ENCODE assay signal across 9 cellular contexts in the genomic region with DNA sequence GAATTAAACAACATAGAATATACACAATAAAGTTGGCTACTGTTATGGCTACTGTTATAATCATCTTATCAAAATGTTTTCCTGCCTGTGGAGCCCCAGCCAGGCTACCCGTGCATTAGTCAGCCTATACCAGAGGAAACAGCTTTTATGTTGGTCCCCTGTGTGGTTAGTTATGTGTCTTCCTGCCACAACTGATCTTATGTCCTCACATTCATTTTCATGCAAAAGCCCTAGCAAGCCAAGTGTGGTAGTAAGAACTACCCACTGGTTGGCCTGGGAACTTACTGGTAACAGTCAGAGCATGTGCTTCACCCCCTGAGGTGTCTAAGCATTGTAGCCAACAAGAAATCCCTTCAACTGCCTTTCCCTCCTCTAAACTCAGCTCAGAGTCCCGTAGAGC. TPM values are rescaled to one million over a fixed set of nuclear protein-coding genes. Genes with fewer than 3 reads are reported as not detected.
DNase-seq lines count a peak whose midpoint lies in the region; ATAC-seq and TF ChIP-seq lines count a peak whose summit lies in the region.
"Had no signal": no experiment of that assay in that cellular context is flagged by ENCODE, and none has a peak within 500 bp of the region (broad histone marks: within the 10 kb centered on the region; RNA-seq: fewer than 3 reads in every experiment).

No MANE protein-coding gene starts in this region.

- in situ Hi-C loops in IMR-90 (cut with MboI; ENCODE audit: low sequenced_read_pairs): no loop called here

- H3K27me3 ChIP-seq in IMR-90 (ENCODE audit: control insufficient read depth, insufficient read depth, low read length): no peaks in the 10 kb centered on the region
- H3K27me3 ChIP-seq: BE2C had no signal

- TF ChIP-seq POLR2A in IMR-90 (IDR thresholded peaks at IDR 0.05; ENCODE audit: low read depth, low read length): 0 out of 2 replicates have a peak, but pooled peaks have one; percentile 5
- TF ChIP-seq POLR2A in erythroblast (IDR thresholded peaks at IDR 0.05; ENCODE audit: low read length): no peak

- H3K9ac ChIP-seq in IMR-90 (ENCODE audit: low read depth, low read length): no peak overlapping the region

- intact Hi-C loops in IMR-90 (cut with micrococcal nuclease) (no loop called here), Right ventricle myocardium inferior (cut with DNase I) (no loop called here)

- H3K4me1 Mint-ChIP-seq in activated T-cell treated with anti-CD3 and anti-CD28 coated beads, Interleukin-2, amount 50 U/mL, for 24 hours (ENCODE audit: low read depth): peaks cover 10% of the 10 kb centered on the region
- peaks cover 7% of the 10 kb centered on the region for H3K4me1 Mint-ChIP-seq in activated naive CD8-positive, alpha-beta T cell treated with anti-CD3 and anti-CD28 coated beads for 36 hours
- peaks cover 29% of the 10 kb centered on the region for H3K4me1 Mint-ChIP-seq in stimulated activated memory B cell treated with anti-CD40 and anti-IgM and Interleukin-4, amounts not matched to agents 10 μg/mL and 1 μg/mL and 100 μg/mL, for 72 hours

- H3K4me2 ChIP-seq in IMR-90 (ENCODE audit: low read depth, low read length): no peak overlapping the region

- ATAC-seq in IMR-90 (ENCODE audit: low read depth) (no peak), Right ventricle myocardium inferior (no peak)
- ATAC-seq in stimulated activated memory B cell treated with anti-CD40 and anti-IgM and Interleukin-4, amounts not matched to agents 10 μg/mL and 1 μg/mL and 100 μg/mL, for 72 hours: peak; percentile 47

- H3K4ac ChIP-seq in IMR-90 (ENCODE audit: low read depth, low read length): peak overlapping the region; percentile 98

- no TSS peak for BruUV-seq in IMR-90 (replicated peaks; lab: Mats Ljungman, UMichigan)

- H2AFZ ChIP-seq in IMR-90 (replicated peaks; ENCODE audit: low read length, poor library complexity): peak overlapping the region; percentile 1

- H2BK20ac ChIP-seq in IMR-90 (ENCODE audit: low read depth, low read length): peak overlapping the region; percentile 97

- H3K9me1 ChIP-seq in IMR-90 (ENCODE audit: insufficient read depth, low read length): peaks cover 43% of the 10 kb centered on the region

- no peaks in the 10 kb centered on the region for H3K9me3 Mint-ChIP-seq in activated T-cell treated with anti-CD3 and anti-CD28 coated beads, Interleukin-2, amount 50 U/mL, for 24 hours
- peaks cover 1% of the 10 kb centered on the region for H3K9me3 Mint-ChIP-seq in activated naive CD8-positive, alpha-beta T cell treated with anti-CD3 and anti-CD28 coated beads for 36 hours
- H3K9me3 Mint-ChIP-seq in stimulated activated memory B cell treated with anti-CD40 and anti-IgM and Interleukin-4, amounts not matched to agents 10 μg/mL and 1 μg/mL and 100 μg/mL, for 72 hours: no peaks in the 10 kb centered on the region

- no CpG with 5 or more reads among the region's 2 CpGs for WGBS in IMR-90 (ENCODE audit: extremely low coverage in 2 of 2, insufficient read length in 1 of 2), 2 experiments

- dilution Hi-C loops in IMR-90 (cut with HindIII; ENCODE audit: low sequenced_read_pairs, unreplicated experiment): no loop called here

- peak overlapping the region; percentile 94 for H3K23ac ChIP-seq in IMR-90 (ENCODE audit: low read depth, low read length)

- no peaks in the 10 kb centered on the region for H3K9me3 ChIP-seq in IMR-90 (ENCODE audit: control insufficient read depth, insufficient read depth, low read length)
- H3K9me3 ChIP-seq: BE2C had no signal

- H3K79me1 ChIP-seq in IMR-90 (ENCODE audit: low read depth in 1 of 2, low read length in 2 of 2): peaks cover 33 to 84% of the 10 kb centered on the region in 2 experiments

- H3K36me3 Mint-ChIP-seq in activated T-cell treated with anti-CD3 and anti-CD28 coated beads, Interleukin-2, amount 50 U/mL, for 24 hours (ENCODE audit: low read depth): no peaks in the 10 kb centered on the region
- H3K36me3 Mint-ChIP-seq in activated naive CD8-positive, alpha-beta T cell treated with anti-CD3 and anti-CD28 coated beads for 36 hours: no peaks in the 10 kb centered on the region
- H3K36me3 Mint-ChIP-seq in stimulated activated memory B cell treated with anti-CD40 and anti-IgM and Interleukin-4, amounts not matched to agents 10 μg/mL and 1 μg/mL and 100 μg/mL, for 72 hours: peaks cover 64% of the 10 kb centered on the region

- no peak overlapping the region for H3K4me3 ChIP-seq in IMR-90 (ENCODE audit: insufficient read depth, low read depth, low read length)

- TF ChIP-seq RAD21 in IMR-90 (IDR thresholded peaks at IDR 0.05; ENCODE audit: low read length): no peak

- H3K18ac ChIP-seq in IMR-90 (ENCODE audit: low read depth, low read length): peak overlapping the region; percentile 85

- peak overlapping the region; percentile 58 for H3K27ac Mint-ChIP-seq in activated T-cell treated with anti-CD3 and anti-CD28 coated beads, Interleukin-2, amount 50 U/mL, for 24 hours
- H3K27ac Mint-ChIP-seq in activated naive CD8-positive, alpha-beta T cell treated with anti-CD3 and anti-CD28 coated beads for 36 hours: peak overlapping the region; percentile 69
- H3K27ac Mint-ChIP-seq in stimulated activated memory B cell treated with anti-CD40 and anti-IgM and Interleukin-4, amounts not matched to agents 10 μg/mL and 1 μg/mL and 100 μg/mL, for 72 hours: peak overlapping the region; percentile 26

- peak overlapping the region; percentile 96 for H2BK120ac ChIP-seq in IMR-90 (ENCODE audit: low read depth, low read length)

- CTCF ChIA-PET in IMR-90 (lab: Yijun Ruan, JAX): no interaction called here

- H4K8ac ChIP-seq in IMR-90 (ENCODE audit: low read depth in 2 of 2, low read length in 2 of 2): peak overlapping the region; percentile 68 to 92

- H3K27ac ChIP-seq in IMR-90 (ENCODE audit: insufficient read depth, low read length): peak overlapping the region; percentile 84

- peak overlapping the region; percentile 95; the same call in 2 of the 3 replicates for H2BK15ac ChIP-seq in IMR-90 (ENCODE audit: low read depth, low read length)

- H3K27me3 Mint-ChIP-seq in activated T-cell treated with anti-CD3 and anti-CD28 coated beads, Interleukin-2, amount 50 U/mL, for 24 hours: no peaks in the 10 kb centered on the region
- no peaks in the 10 kb centered on the region for H3K27me3 Mint-ChIP-seq in activated naive CD8-positive, alpha-beta T cell treated with anti-CD3 and anti-CD28 coated beads for 36 hours
- no peaks in the 10 kb centered on the region for H3K27me3 Mint-ChIP-seq in stimulated activated memory B cell treated with anti-CD40 and anti-IgM and Interleukin-4, amounts not matched to agents 10 μg/mL and 1 μg/mL and 100 μg/mL, for 72 hours

- peak overlapping the region; percentile 96 for H2BK5ac ChIP-seq in IMR-90 (ENCODE audit: low read depth, low read length, poor library complexity, severe bottlenecking)

- H4K91ac ChIP-seq in IMR-90 (ENCODE audit: insufficient read depth, low read depth, low read length): peak overlapping the region; percentile 94

- no peaks in the 10 kb centered on the region for H4K20me1 ChIP-seq in IMR-90 (ENCODE audit: insufficient read depth, low read length)

- H4K5ac ChIP-seq in IMR-90 (ENCODE audit: low read depth, low read length): peak overlapping the region; percentile 96

- peaks cover 28% of the 10 kb centered on the region for H3K4me1 ChIP-seq in IMR-90 (ENCODE audit: control insufficient read depth, insufficient read depth, low read length)

- peak overlapping the region; percentile 56 for H3K56ac ChIP-seq in IMR-90 (ENCODE audit: extremely low read depth, insufficient read depth, low read length)

- POLR2A ChIA-PET in IMR-90 (lab: Charles Lee; ENCODE audit: unreplicated experiment): no interaction called here

- DNase-seq in activated T-cell treated with anti-CD3 and anti-CD28 coated beads, Interleukin-2, amount 50 U/mL, for 24 hours: peak; percentile 22
- no peak for DNase-seq in activated T-cell treated with anti-CD3 and anti-CD28 coated beads, Interleukin-2, amount 50 U/mL, for 1 hour
- DNase-seq in IMR-90 (peak; percentile 47), erythroblast (lab: John Stamatoyannopoulos, UW) (no peak), Right ventricle myocardium inferior (ENCODE audit: missing footprints) (no peak), NCI-H1694 (lab: John Stamatoyannopoulos, UW) (no peak)
- DNase-seq in activated naive CD8-positive, alpha-beta T cell treated with anti-CD3 and anti-CD28 coated beads for 36 hours: peak; percentile 3
- DNase-seq: BE2C had no signal

- no peak for TF ChIP-seq CTCF in IMR-90 (conservative IDR thresholded peaks at IDR 0.05; ENCODE audit: low read depth, low read length)

- peaks cover 10% of the 10 kb centered on the region; the same call in 1 of the 2 replicates for H3K36me3 ChIP-seq in IMR-90 (ENCODE audit: control insufficient read depth, insufficient read depth, low read length)
- H3K36me3 ChIP-seq: BE2C had no signal

- H3K4me3 Mint-ChIP-seq in activated T-cell treated with anti-CD3 and anti-CD28 coated beads, Interleukin-2, amount 50 U/mL, for 24 hours: no peak overlapping the region
- no peak overlapping the region for H3K4me3 Mint-ChIP-seq in activated naive CD8-positive, alpha-beta T cell treated with anti-CD3 and anti-CD28 coated beads for 36 hours
- no peak overlapping the region for H3K4me3 Mint-ChIP-seq in stimulated activated memory B cell treated with anti-CD40 and anti-IgM and Interleukin-4, amounts not matched to agents 10 μg/mL and 1 μg/mL and 100 μg/mL, for 72 hours

- H3K14ac ChIP-seq in IMR-90 (replicated peaks; ENCODE audit: low read depth, low read length): peak overlapping the region; percentile 96

- peak overlapping the region; percentile 99 for H2AK5ac ChIP-seq in IMR-90 (ENCODE audit: low read depth, low read length)

- H2AK9ac ChIP-seq in IMR-90 (replicated peaks; ENCODE audit: low read depth, low read length, poor library complexity): peak overlapping the region; percentile 18

TF ChIP-seq in IMR-90, 13 proteins besides CTCF, POLR2A, EP300 and RAD21:
- no peak for TF ChIP-seq CHD1 (IDR thresholded peaks at IDR 0.05; ENCODE audit: low read depth, low read length)
- no peak for TF ChIP-seq FOS (IDR thresholded peaks at IDR 0.05; ENCODE audit: low read depth, low read length)
- TF ChIP-seq MAFK (IDR thresholded peaks at IDR 0.05; ENCODE audit: low read depth, low read length): no peak
- TF ChIP-seq, protein P1, sequence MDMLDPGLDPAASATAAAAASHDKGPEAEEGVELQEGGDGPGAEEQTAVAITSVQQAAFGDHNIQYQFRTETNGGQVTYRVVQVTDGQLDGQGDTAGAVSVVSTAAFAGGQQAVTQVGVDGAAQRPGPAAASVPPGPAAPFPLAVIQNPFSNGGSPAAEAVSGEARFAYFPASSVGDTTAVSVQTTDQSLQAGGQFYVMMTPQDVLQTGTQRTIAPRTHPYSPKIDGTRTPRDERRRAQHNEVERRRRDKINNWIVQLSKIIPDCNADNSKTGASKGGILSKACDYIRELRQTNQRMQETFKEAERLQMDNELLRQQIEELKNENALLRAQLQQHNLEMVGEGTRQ (IDR thresholded peaks at IDR 0.05; ENCODE audit: low read depth, low read length): no peak

RNA-seq across cellular contexts. Expression of a gene that starts 21.8 kb away (rescaled TPM):
- total RNA-seq in IMR-90 (2012; rRNA removed) (23.6 and 23.7 TPM in 2 replicates), Right ventricle myocardium inferior (74.1 TPM)
- polyA plus RNA-seq in IMR-90 (2012; rRNA removed): 59.9 and 60.6 TPM in 2 replicates
- polyA plus RNA-seq in IMR-90 (2012; cell fraction: cytosol; rRNA removed): 33.0 and 76.1 TPM in 2 replicates
- 37.3 and 45.7 TPM in 2 replicates for polyA plus RNA-seq in IMR-90 (2012; cell fraction: nucleus; rRNA removed; ENCODE audit: low replicate concordance)
- under 1 TPM; 0.28 to 0.29 TPM for total RNA-seq in activated naive CD8-positive, alpha-beta T cell treated with anti-CD3 and anti-CD28 coated beads for 36 hours

Comparison
In these comparisons a context has a peak if more than half of its experiments do, and no peak if none do; other contexts are left out.
1. DNase-seq: peak in activated T-cell treated with anti-CD3 and anti-CD28 coated beads, Interleukin-2, amount 50 U/mL, for 24 hours (single experiment), IMR-90 (single experiment) and activated naive CD8-positive, alpha-beta T cell treated with anti-CD3 and anti-CD28 coated beads for 36 hours (single experiment); none in activated T-cell treated with anti-CD3 and anti-CD28 coated beads, Interleukin-2, amount 50 U/mL, for 1 hour (single experiment), erythroblast (0 of 2), Right ventricle myocardium inferior (single experiment) and NCI-H1694 (single experiment).
2. RNA of a gene that starts 21.8 kb away (total RNA-seq): 74.1 TPM in Right ventricle myocardium inferior (single experiment) and 23.6 to 23.7 TPM in IMR-90; 0.28 to 0.29 TPM in activated naive CD8-positive, alpha-beta T cell treated with anti-CD3 and anti-CD28 coated beads for 36 hours; every median in the first group is over 10 times any median in the second.
3. Peak in every context shown above with its lines, with median percentiles within 50 percentile points of each other: H3K27ac Mint-ChIP-seq.